Comparison of ENCODE assay signal across 20 cellular contexts in the genomic region with DNA sequence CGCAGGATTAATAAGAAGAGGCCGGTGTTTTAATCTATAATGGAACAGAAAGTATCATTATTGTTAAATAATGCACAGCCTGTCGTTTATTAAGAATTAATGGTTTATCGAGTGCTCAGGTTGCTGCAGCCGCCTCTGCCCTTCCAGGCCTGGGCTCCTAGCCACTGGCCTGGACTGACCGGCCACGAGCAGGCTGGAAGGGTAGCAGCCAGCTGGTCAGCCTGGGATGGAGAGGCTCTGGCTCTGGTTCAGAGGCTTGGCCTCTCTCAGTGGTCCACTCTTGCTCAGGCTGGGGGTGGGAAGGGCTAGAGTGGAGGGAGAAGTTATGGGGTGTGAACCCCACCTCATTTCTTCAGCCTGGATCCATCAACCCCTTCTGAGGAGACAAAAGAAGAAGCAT.
"Had no signal": no experiment of that assay in that cellular context is flagged by ENCODE, and none has a peak within 500 bp of the region (broad histone marks: within the 10 kb centered on the region; RNA-seq: fewer than 3 reads in every experiment).

No MANE protein-coding gene starts in this region.

- H3K4me3 Mint-ChIP-seq: naive thymus-derived CD4-positive, alpha-beta T cell; nephron progenitor cell; stimulated activated effector memory CD8-positive, alpha-beta T cell treated with anti-CD3 and anti-CD28 coated beads, Interleukin-12 subunit alpha, Interleukin-12 subunit beta, amount 100 ng/mL, for 72 hours; stimulated activated naive CD8-positive, alpha-beta T cell treated with anti-CD3 and anti-CD28 coated beads, Interleukin-15, Interleukin-2, amounts not matched to agents 100 ng/mL and 50 ng/mL, for 24 hours had no signal

- H3K27me3 ChIP-seq: right atrium auricular region, testis, vagina had no signal

- H3K4me1 ChIP-seq: upper lobe of right lung had no signal

- H3K36me3 Mint-ChIP-seq: stimulated activated effector memory CD8-positive, alpha-beta T cell treated with anti-CD3 and anti-CD28 coated beads, Interleukin-12 subunit alpha, Interleukin-12 subunit beta, amount 100 ng/mL, for 72 hours had no signal

- H3K36me3 ChIP-seq: heart left ventricle, right atrium auricular region, sigmoid colon, tibial nerve, upper lobe of right lung, vagina had no signal

- H3K4me3 ChIP-seq: coronary artery, heart left ventricle, right atrium auricular region, sigmoid colon, skin epidermis, testis, tibial nerve, upper lobe of right lung, vagina had no signal

- H3K9me3 Mint-ChIP-seq: naive thymus-derived CD4-positive, alpha-beta T cell; nephron progenitor cell; stimulated activated effector memory CD8-positive, alpha-beta T cell treated with anti-CD3 and anti-CD28 coated beads, Interleukin-12 subunit alpha, Interleukin-12 subunit beta, amount 100 ng/mL, for 72 hours; stimulated activated naive CD8-positive, alpha-beta T cell treated with anti-CD3 and anti-CD28 coated beads, Interleukin-15, Interleukin-2, amounts not matched to agents 100 ng/mL and 50 ng/mL, for 24 hours had no signal

- H3K9me3 ChIP-seq: heart left ventricle, right atrium auricular region, sigmoid colon, testis, tibial nerve, upper lobe of right lung, vagina had no signal

- ATAC-seq: esophagus mucosa; heart left ventricle; left colon; naive thymus-derived CD4-positive, alpha-beta T cell; stimulated activated effector memory CD8-positive, alpha-beta T cell treated with anti-CD3 and anti-CD28 coated beads, Interleukin-12 subunit alpha, Interleukin-12 subunit beta, amount 100 ng/mL, for 72 hours; upper lobe of right lung had no signal

- DNase-seq: effector CD8-positive, alpha-beta T cell; heart left ventricle; hippocampal formation; left colon; naive thymus-derived CD4-positive, alpha-beta T cell; nephron progenitor cell; sigmoid colon; stimulated activated CD4-positive, alpha-beta T cell treated with anti-CD3 and anti-CD28 coated beads, Interleukin-12 subunit alpha, Interleukin-12 subunit beta, amount 100 ng/mL, for 4 hours; stimulated activated CD4-positive, alpha-beta T cell treated with anti-CD3 and anti-CD28 coated beads, Interleukin-4, amount 100 ng/mL, for 1 hour; stimulated activated CD8-positive, alpha-beta memory T cell treated with anti-CD3 and anti-CD28 coated beads, Interleukin-4, amount 100 ng/mL, for 48 hours; testis; upper lobe of right lung had no signal

- H3K27ac ChIP-seq: coronary artery, right atrium auricular region, sigmoid colon, skin epidermis, testis, tibial nerve, upper lobe of right lung, vagina had no signal

- H3K27ac Mint-ChIP-seq: naive thymus-derived CD4-positive, alpha-beta T cell; nephron progenitor cell; stimulated activated effector memory CD8-positive, alpha-beta T cell treated with anti-CD3 and anti-CD28 coated beads, Interleukin-12 subunit alpha, Interleukin-12 subunit beta, amount 100 ng/mL, for 72 hours; stimulated activated naive CD8-positive, alpha-beta T cell treated with anti-CD3 and anti-CD28 coated beads, Interleukin-15, Interleukin-2, amounts not matched to agents 100 ng/mL and 50 ng/mL, for 24 hours had no signal
